In the genomic region with DNA sequence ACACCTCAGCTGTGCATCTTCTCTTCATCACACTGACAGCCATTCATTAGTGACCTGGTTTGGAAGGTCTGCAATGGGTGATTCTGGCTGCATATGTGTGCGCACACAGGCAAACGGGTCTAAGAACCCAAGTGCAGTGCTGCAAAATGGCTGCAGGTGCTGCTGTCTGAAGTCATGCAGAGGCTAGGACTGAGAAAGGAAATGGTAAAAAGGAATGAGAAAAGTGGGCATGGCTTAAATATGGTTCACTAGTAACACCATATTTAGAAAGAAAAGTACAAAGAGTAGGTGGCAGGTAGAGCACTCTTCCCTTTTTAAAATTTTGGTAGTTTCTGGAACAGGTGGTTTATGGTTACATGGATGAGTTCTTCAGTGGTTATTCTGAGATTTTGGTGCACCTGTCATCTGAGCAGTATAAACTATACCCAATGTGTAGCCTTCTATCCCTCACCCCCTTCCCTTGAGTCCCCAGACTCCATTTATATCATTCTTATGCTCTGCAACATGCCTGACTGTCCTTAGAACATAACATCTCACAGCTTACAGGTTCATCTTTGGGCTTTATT, we compare ENCODE assay signal across 30 cellular contexts.
DNase-seq lines count a peak whose midpoint lies in the region; ATAC-seq, FAIRE-seq and TF ChIP-seq lines count a peak whose summit lies in the region.
"Had no signal": no experiment of that assay in that cellular context is flagged by ENCODE, and none has a peak within 500 bp of the region (broad histone marks: within the 10 kb centered on the region; RNA-seq: fewer than 3 reads in every experiment).

No MANE protein-coding gene starts in this region.

- no peak overlapping the region for H3K9ac ChIP-seq in GM12878 (ENCODE audit: control insufficient read depth, insufficient read depth, low read length)
- H3K9ac ChIP-seq: GM23248, KMS-11 had no signal

- WGBS in GM12878 (ENCODE audit: insufficient coverage, insufficient replicate concordance, low lambda C conversion rate, missing lambda C conversion rate): 68% methylated on average over 2 of the region's 2 CpGs

- H3K27ac ChIP-seq in GM12878 (ENCODE audit: control insufficient read depth, insufficient read depth) (no peak overlapping the region), upper lobe of right lung (no peak overlapping the region)
- H3K27ac ChIP-seq: brain microvascular endothelial cell, GM23248, hepatocyte, KMS-11, right lobe of liver, testis had no signal

- H3K4me1 ChIP-seq in GM12878 (ENCODE audit: control insufficient read depth, insufficient read depth, low read length) (peaks cover 12% of the 10 kb centered on the region), mucosa of descending colon (ENCODE audit: low read depth) (no peaks in the 10 kb centered on the region), upper lobe of right lung (no peaks in the 10 kb centered on the region)
- H3K4me1 ChIP-seq: right lobe of liver, testis had no signal

- BruUV-seq in GM12878 (replicated peaks; lab: Mats Ljungman, UMichigan): no TSS peak

- no peaks in the 10 kb centered on the region for H3K36me3 ChIP-seq in GM12878 (ENCODE audit: control insufficient read depth in 2 of 2, insufficient read depth in 2 of 2, low read length in 1 of 2)
- H3K36me3 ChIP-seq in mucosa of descending colon (ENCODE audit: low read depth): no peaks in the 10 kb centered on the region
- H3K36me3 ChIP-seq in upper lobe of right lung: no peaks in the 10 kb centered on the region
- H3K36me3 ChIP-seq: brain microvascular endothelial cell, right lobe of liver had no signal

- H3K4me3 ChIP-seq in GM12878 (no peak overlapping the region), mucosa of descending colon (no peak overlapping the region), upper lobe of right lung (no peak overlapping the region)
- H3K4me3 ChIP-seq: GM23248, hepatocyte, lung, right lobe of liver, testis had no signal

- SMC1A ChIA-PET in GM12878 (lab: Charles Lee; ENCODE audit: uncharacterized antibody, unreplicated experiment): no interaction called here

- H2AFZ ChIP-seq in GM12878 (ENCODE audit: control insufficient read depth, low read depth, low read length): peak overlapping the region; percentile 51; the same call in 1 of the 2 replicates
- H2AFZ ChIP-seq: GM23248, hepatocyte had no signal

- POLR2A ChIA-PET in GM12878 (lab: Charles Lee): no interaction called here

- TF ChIP-seq CTCF in GM12878 (IDR thresholded peaks at IDR 0.05 in 2 of 3, conservative IDR thresholded peaks at IDR 0.05 in 1 of 3; ENCODE audit: control insufficient read depth in 2 of 3, extremely low read depth in 1 of 3, insufficient read depth in 1 of 3, low read depth in 3 of 3, low read length in 3 of 3): no peak
- no peak for TF ChIP-seq CTCF in mucosa of descending colon (IDR thresholded peaks at IDR 0.05)
- no peak for TF ChIP-seq CTCF in upper lobe of right lung (IDR thresholded peaks at IDR 0.05)

- intact Hi-C loops in GM12878 (cut with micrococcal nuclease; ENCODE audit: unreplicated experiment): no loop called here
- intact Hi-C loops in mucosa of descending colon (cut with DNase I, micrococcal nuclease): no loop called here
- intact Hi-C loops in upper lobe of right lung (cut with DNase I): no loop called here

- no peaks in the 10 kb centered on the region for H3K79me2 ChIP-seq in GM12878 (ENCODE audit: control insufficient read depth, insufficient read depth, low read length)
- H3K79me2 ChIP-seq: hepatocyte had no signal

- CTCF ChIA-PET in GM12878 (lab: Yijun Ruan, JAX): interaction anchor here (1.4 kb wide), 1 partner anchor 123 kb away, joined by 3 read pairs; no protein-coding TSS in a partner anchor

- DNase-seq in GM12878 (ENCODE audit: low read depth, low spot score) (no peak), left lobe of liver (ENCODE audit: low spot score) (no peak), mucosa of descending colon (no peak), upper lobe of right lung (no peak)
- DNase-seq in activated CD4-positive, alpha-beta T cell treated with anti-CD3 and anti-CD28 coated beads, Interleukin-2, amount 50 U/mL, for 48 hours: no peak
- DNase-seq: activated CD4-positive, alpha-beta T cell treated with anti-CD3 and anti-CD28 coated beads for 4 hours; activated CD8-positive, alpha-beta memory T cell treated with anti-CD3 and anti-CD28 coated beads, Interleukin-2, amount 10 ng/mL, durations not matched to agents 7 days and 5 days; brain microvascular endothelial cell; cortex of kidney; DMS153; GDM1; islet precursor cell; NCI-H2029 treated with DMSO at 0.1 percent for 48 hours; NCI-H446 treated with DMSO at 0.1 percent for 48 hours; NK-92 treated with Interleukin-12 subunit alpha and Interleukin-12 subunit beta, amount 100 ng/mL, for 24 hours; occipital lobe; right lobe of liver; stimulated activated CD4-positive, alpha-beta T cell treated with anti-CD3 and anti-CD28 coated beads, Interleukin-15, amount 100 ng/mL, for 24 hours; SW 1271; testis had no signal

- RAD21 ChIA-PET in GM12878 (lab: Charles Lee; ENCODE audit: unreplicated experiment): no interaction called here

- H4K20me1 ChIP-seq in GM12878 (ENCODE audit: control insufficient read depth, insufficient read depth): 0 out of 2 replicates have a peak, but pooled peaks cover 3% of the 10 kb centered on the region

- in situ Hi-C loops in GM12878 (cut with MboI): no loop called here

- TF ChIP-seq POLR2A in GM12878 (IDR thresholded peaks at IDR 0.05; ENCODE audit: low read depth, low read length): no peak

- peak overlapping the region; percentile 44; the same call in 1 of the 2 replicates for H3K4me2 ChIP-seq in GM12878 (ENCODE audit: control insufficient read depth, insufficient read depth)
- H3K4me2 ChIP-seq: hepatocyte, KMS-11 had no signal

- H3K27me3 ChIP-seq in GM12878 (replicated peaks in 1 of 2; ENCODE audit: control insufficient read depth in 2 of 2, insufficient read depth in 2 of 2, low read length in 1 of 2): no peaks in the 10 kb centered on the region
- H3K27me3 ChIP-seq in upper lobe of right lung: peaks cover 5% of the 10 kb centered on the region
- H3K27me3 ChIP-seq: brain microvascular endothelial cell, right lobe of liver, testis had no signal

- FAIRE-seq in GM12878 (lab: Jason Lieb, UNC): peak; percentile 52
- FAIRE-seq: GM19239, TTC549 had no signal

- ATAC-seq in GM18868 (IDR thresholded peaks at IDR 0.05; ENCODE audit: unreplicated experiment): peak; percentile 76
- ATAC-seq in GM21526 (IDR thresholded peaks at IDR 0.05; ENCODE audit: low FRiP score, unreplicated experiment): peak; percentile 59
- ATAC-seq in HG03095 (IDR thresholded peaks at IDR 0.05; ENCODE audit: unreplicated experiment): peak; percentile 50
- ATAC-seq in GM12878: no peak; the same call in 1 of the 3 replicates
- no peak for ATAC-seq in left lobe of liver
- no peak for ATAC-seq in mucosa of descending colon
- no peak for ATAC-seq in upper lobe of right lung
- ATAC-seq: activated CD8-positive, alpha-beta memory T cell treated with anti-CD3 and anti-CD28 coated beads, Interleukin-2, amount 10 ng/mL, durations not matched to agents 7 days and 5 days; activated T-helper 17 cell treated with anti-CD3 and anti-CD28 coated beads, Interleukin-2, amount 50 U/mL, for 72 hours; right lobe of liver had no signal

- TF ChIP-seq EP300 in GM12878 (IDR thresholded peaks at IDR 0.05; ENCODE audit: borderline replicate concordance in 1 of 2, control insufficient read depth in 1 of 2, low read depth in 2 of 2, low read length in 2 of 2): no peak

- no peaks in the 10 kb centered on the region; the same call in 2 of the 3 replicates for H3K9me3 ChIP-seq in GM12878 (replicated peaks; ENCODE audit: control insufficient read depth, insufficient read depth, low read length)
- H3K9me3 ChIP-seq in mucosa of descending colon: no peaks in the 10 kb centered on the region
- no peaks in the 10 kb centered on the region for H3K9me3 ChIP-seq in upper lobe of right lung
- H3K9me3 ChIP-seq: right lobe of liver, testis had no signal

- no peak for TF ChIP-seq RAD21 in GM12878 (IDR thresholded peaks at IDR 0.05; ENCODE audit: insufficient read depth, low read depth, low read length)

TF ChIP-seq in GM12878, 131 proteins besides CTCF, POLR2A, EP300 and RAD21 (continues in another document):
- TF ChIP-seq SREBF2 (IDR thresholded peaks at IDR 0.05; ENCODE audit: low read length) (no peak), ZNF217 (IDR thresholded peaks at IDR 0.05) (no peak), SKIL (IDR thresholded peaks at IDR 0.05; ENCODE audit: low read depth, poor library complexity, severe bottlenecking) (no peak), SIX5 (IDR thresholded peaks at IDR 0.05; ENCODE audit: low read depth, low read length, severe bottlenecking) (no peak), PAX8 (IDR thresholded peaks at IDR 0.05) (no peak), SRF (IDR thresholded peaks at IDR 0.05; ENCODE audit: low read depth in 2 of 2, low read length in 2 of 2) (0 out of 4 replicates have a peak, but pooled peaks of 1 of the 2 experiments have one; percentile 3)

Comparison
In these comparisons a context has a peak if more than half of its experiments do, and no peak if none do; other contexts are left out.
1. ATAC-seq: peak in GM18868 (single experiment), GM21526 (single experiment) and HG03095 (single experiment); none in GM12878 (single experiment), left lobe of liver (single experiment), mucosa of descending colon (single experiment) and upper lobe of right lung (single experiment).